10 cellular contexts compared by ENCODE assay signal in genomic region chr11:59756496-59756840, GRCh38. TPM values are rescaled to one million over a fixed set of nuclear protein-coding genes. Genes with fewer than 3 reads are reported as not detected.
DNase-seq lines count a peak whose midpoint lies in the region; ATAC-seq, FAIRE-seq and TF ChIP-seq lines count a peak whose summit lies in the region.
"Had no signal": no experiment of that assay in that cellular context is flagged by ENCODE, and none has a peak within 500 bp of the region (broad histone marks: within the 10 kb centered on the region; RNA-seq: fewer than 3 reads in every experiment).

No MANE protein-coding gene starts in this region.

- TF ChIP-seq CTCF in right atrium auricular region (IDR thresholded peaks at IDR 0.05) (no peak), bronchial epithelial cell (IDR thresholded peaks at IDR 0.05; ENCODE audit: insufficient read depth, low read length, severe bottlenecking) (no peak), vagina (IDR thresholded peaks at IDR 0.05) (no peak)

- intact Hi-C loops in Right ventricle myocardium superior (cut with DNase I) (no loop called here), vagina (cut with DNase I) (no loop called here)

- ATAC-seq in Right ventricle myocardium superior (ENCODE audit: poor library complexity): no peak
- ATAC-seq in memory B cell (ENCODE audit: low read depth): no peak

- H3K9me3 ChIP-seq in right atrium auricular region (no peaks in the 10 kb centered on the region), vagina (no peaks in the 10 kb centered on the region)

- H3K9me3 Mint-ChIP-seq in memory B cell: no peaks in the 10 kb centered on the region

- H3K36me3 ChIP-seq in right atrium auricular region (no peaks in the 10 kb centered on the region), bronchial epithelial cell (ENCODE audit: control insufficient read depth, insufficient read depth, low read length) (peaks cover 3% of the 10 kb centered on the region), vagina (no peaks in the 10 kb centered on the region)

- H3K4me3 ChIP-seq in right atrium auricular region (peak overlapping the region; percentile 90 to 95), bronchial epithelial cell (ENCODE audit: low read depth, low read length) (peak overlapping the region; percentile 80), vagina (peak overlapping the region in 1 of 2 donors; percentile 97)

- peak overlapping the region; percentile 41 for H3K4me3 Mint-ChIP-seq in memory B cell

- DNase-seq in right atrium auricular region (ENCODE audit: low spot score) (no peak), Right ventricle myocardium superior (no peak), bronchial epithelial cell (ENCODE audit: low read depth) (peak; percentile 74), memory B cell (ENCODE audit: low spot score in 2 of 2) (no peak), vagina (ENCODE audit: extremely low spot score in 2 of 2) (no peak), AG20443 (ENCODE audit: low spot score) (no peak)
- no peak for DNase-seq in activated CD4-positive, CD25-positive, alpha-beta regulatory T cell treated with anti-CD3 and anti-CD28 coated beads, Interleukin-2, amount 50 U/mL, for 72 hours
- no peak for DNase-seq in NK-92 treated with Interleukin-12 subunit alpha and Interleukin-12 subunit beta, amount 100 ng/mL, for 24 hours (lab: John Stamatoyannopoulos, UW)
- DNase-seq: stimulated activated naive CD4-positive, alpha-beta T cell had no signal

- TF ChIP-seq POLR2A in vagina (IDR thresholded peaks at IDR 0.05): no peak

- H3K36me3 Mint-ChIP-seq in memory B cell: no peaks in the 10 kb centered on the region

- H3K27me3 Mint-ChIP-seq in memory B cell: no peaks in the 10 kb centered on the region

- FAIRE-seq in bronchial epithelial cell (lab: Jason Lieb, UNC): no peak
- FAIRE-seq: endometrium had no signal

- peaks cover 25% of the 10 kb centered on the region for H3K4me1 Mint-ChIP-seq in memory B cell

- peaks cover 0 to 36% of the 10 kb centered on the region in 2 donors for H3K4me1 ChIP-seq in right atrium auricular region
- H3K4me1 ChIP-seq in vagina: peaks cover 28% of the 10 kb centered on the region

- peak overlapping the region; percentile 43 for H3K27ac Mint-ChIP-seq in memory B cell

- H3K27me3 ChIP-seq in right atrium auricular region: no peaks in the 10 kb centered on the region
- no peaks in the 10 kb centered on the region for H3K27me3 ChIP-seq in bronchial epithelial cell (ENCODE audit: control insufficient read depth, insufficient read depth, low read length)
- H3K27me3 ChIP-seq in vagina: no peaks in the 10 kb centered on the region

- H3K27ac ChIP-seq in right atrium auricular region: peak overlapping the region; percentile 98 to 99
- H3K27ac ChIP-seq in vagina: peak overlapping the region; percentile 100

RNA-seq across cellular contexts. Expression of gene STX3, which starts 1.3 kb away (rescaled TPM):
- total RNA-seq in right atrium auricular region: 10 to 100 TPM; 10.3 to 18.1 TPM
- 9.2 TPM for total RNA-seq in Right ventricle myocardium superior
- 53.3 and 53.4 TPM in 2 replicates for total RNA-seq in bronchial epithelial cell
- 39.8 TPM for total RNA-seq in vagina

RNA-seq across cellular contexts. Expression of gene OR10V1, which starts 42.8 kb away (rescaled TPM):
- total RNA-seq in right atrium auricular region (not detected), Right ventricle myocardium superior (not detected), bronchial epithelial cell (not detected in 2 replicates), vagina (not detected)

RNA-seq across cellular contexts. Expression of gene MRPL16, which starts 54.1 kb away (rescaled TPM):
- total RNA-seq in right atrium auricular region: 10 to 100 TPM; 41.9 to 78.5 TPM
- 95.3 TPM for total RNA-seq in Right ventricle myocardium superior
- 17.4 and 23.3 TPM in 2 replicates for total RNA-seq in bronchial epithelial cell
- total RNA-seq in vagina: 38.3 TPM
